In the genomic region with DNA sequence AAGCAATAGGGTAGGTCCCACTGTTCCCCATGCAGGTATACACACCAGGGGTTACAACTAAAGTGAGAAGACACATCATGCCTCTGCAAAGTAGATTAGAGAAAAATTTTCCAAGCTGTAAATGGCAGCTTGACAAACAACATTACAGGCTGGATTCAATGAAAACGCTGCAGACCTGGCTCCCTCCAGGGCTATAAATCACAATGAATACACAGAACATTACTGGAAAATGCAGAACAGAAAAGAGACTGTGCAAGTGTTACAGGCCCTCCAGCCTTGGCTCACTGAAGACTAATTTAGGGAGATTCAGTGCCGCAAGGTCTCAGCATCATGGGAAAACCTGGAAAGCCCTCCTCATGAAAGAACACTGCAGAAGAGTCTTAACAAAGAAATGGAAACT, we compare ENCODE assay signal across 18 cellular contexts.
DNase-seq lines count a peak whose midpoint lies in the region; TF ChIP-seq lines count a peak whose summit lies in the region.
"Had no signal": no experiment of that assay in that cellular context is flagged by ENCODE, and none has a peak within 500 bp of the region (broad histone marks: within the 10 kb centered on the region; RNA-seq: fewer than 3 reads in every experiment).

No MANE protein-coding gene starts in this region.

- TF ChIP-seq CTCF in HEK293 (tag by site-specific recombination; IDR thresholded peaks at IDR 0.05): no peak
- no peak for TF ChIP-seq CTCF in mesothelial cell of epicardium (IDR thresholded peaks at IDR 0.05; ENCODE audit: unreplicated experiment)
- no peak for TF ChIP-seq CTCF in vagina (IDR thresholded peaks at IDR 0.05)

- POLR2A ChIA-PET in HEK293 (lab: Yijun Ruan, JAX): no interaction called here

- H3K9me3 ChIP-seq in HEK293 (ENCODE audit: control insufficient read depth, insufficient read depth, low read depth, low read length): no peaks in the 10 kb centered on the region
- H3K9me3 ChIP-seq in vagina: no peaks in the 10 kb centered on the region
- H3K9me3 ChIP-seq: Peyer's patch, SJSA1 had no signal

- H3K27me3 Mint-ChIP-seq in mesothelial cell of epicardium (ENCODE audit: low read depth): no peaks in the 10 kb centered on the region
- H3K27me3 Mint-ChIP-seq: CD4-positive, CD25-positive, alpha-beta regulatory T cell; T-helper 17 cell had no signal

- H3K27ac ChIP-seq in HEK293 (ENCODE audit: extremely low read depth, low read depth, low read length) (no peak overlapping the region), vagina (no peak overlapping the region)
- H3K27ac ChIP-seq: KMS-11, Peyer's patch, SJSA1 had no signal

- CTCF ChIA-PET in HEK293 (lab: Yijun Ruan, JAX): no interaction called here

- no peaks in the 10 kb centered on the region for H3K36me3 Mint-ChIP-seq in mesothelial cell of epicardium
- H3K36me3 Mint-ChIP-seq: CD4-positive, CD25-positive, alpha-beta regulatory T cell had no signal

- no peaks in the 10 kb centered on the region for H3K9me3 Mint-ChIP-seq in mesothelial cell of epicardium
- H3K9me3 Mint-ChIP-seq: CD4-positive, CD25-positive, alpha-beta regulatory T cell had no signal

- H3K4me1 ChIP-seq in HEK293 (ENCODE audit: control insufficient read depth, insufficient read depth, low read length) (no peaks in the 10 kb centered on the region), vagina (no peaks in the 10 kb centered on the region)
- H3K4me1 ChIP-seq: Peyer's patch, SJSA1 had no signal

- no peak overlapping the region for H3K4me3 Mint-ChIP-seq in mesothelial cell of epicardium
- H3K4me3 Mint-ChIP-seq: T-helper 17 cell had no signal

- H3K4me3 ChIP-seq in HEK293 (ENCODE audit: low read depth, low read length) (no peak overlapping the region), vagina (no peak overlapping the region)
- H3K4me3 ChIP-seq: Peyer's patch, SJSA1 had no signal

- no peak for TF ChIP-seq POLR2A in vagina (IDR thresholded peaks at IDR 0.05)

- H3K4me1 Mint-ChIP-seq in mesothelial cell of epicardium: peaks cover 39% of the 10 kb centered on the region
- H3K4me1 Mint-ChIP-seq: CD4-positive, CD25-positive, alpha-beta regulatory T cell; T-helper 17 cell had no signal

- DNase-seq in DMS153 (lab: John Stamatoyannopoulos, UW): peak; percentile 44
- DNase-seq in NCI-H774 (lab: John Stamatoyannopoulos, UW): peak; percentile 74
- DNase-seq in mesothelial cell of epicardium (ENCODE audit: low spot score in 2 of 2, unreplicated experiment in 2 of 2): no peak
- no peak for DNase-seq in COLO668 (lab: John Stamatoyannopoulos, UW; ENCODE audit: unreplicated experiment)
- no peak for DNase-seq in vagina (ENCODE audit: extremely low spot score in 2 of 2)
- DNase-seq in NCI-H1048 (lab: John Stamatoyannopoulos, UW): no peak
- DNase-seq: CD4-positive, CD25-positive, alpha-beta regulatory T cell; GOT3; HCEC 1CT; IMR-90; NCI-H187 treated with DMSO at 0.1 percent for 48 hours; NCI-H526 treated with DMSO at 0.1 percent for 48 hours; Peyer's patch; SW 1271; T-helper 17 cell had no signal

- H3K27ac Mint-ChIP-seq in mesothelial cell of epicardium: peak overlapping the region; percentile 2
- H3K27ac Mint-ChIP-seq: CD4-positive, CD25-positive, alpha-beta regulatory T cell; T-helper 17 cell had no signal

- intact Hi-C loops in vagina (cut with DNase I): no loop called here

- no peaks in the 10 kb centered on the region for H3K27me3 ChIP-seq in vagina
- H3K27me3 ChIP-seq: Peyer's patch, SJSA1 had no signal

- H3K36me3 ChIP-seq in HEK293 (ENCODE audit: control insufficient read depth in 2 of 2, insufficient read depth in 1 of 2, low read length in 2 of 2) (no peaks in the 10 kb centered on the region), vagina (no peaks in the 10 kb centered on the region)
- H3K36me3 ChIP-seq: Peyer's patch, SJSA1 had no signal

TF ChIP-seq in HEK293, 187 proteins besides CTCF, POLR2A, EP300 and RAD21:
- TF ChIP-seq FEZF1 (tag by site-specific recombination; IDR thresholded peaks at IDR 0.05): peak; percentile 31; the same call in 1 of the 2 replicates
- TF ChIP-seq, protein P1, sequence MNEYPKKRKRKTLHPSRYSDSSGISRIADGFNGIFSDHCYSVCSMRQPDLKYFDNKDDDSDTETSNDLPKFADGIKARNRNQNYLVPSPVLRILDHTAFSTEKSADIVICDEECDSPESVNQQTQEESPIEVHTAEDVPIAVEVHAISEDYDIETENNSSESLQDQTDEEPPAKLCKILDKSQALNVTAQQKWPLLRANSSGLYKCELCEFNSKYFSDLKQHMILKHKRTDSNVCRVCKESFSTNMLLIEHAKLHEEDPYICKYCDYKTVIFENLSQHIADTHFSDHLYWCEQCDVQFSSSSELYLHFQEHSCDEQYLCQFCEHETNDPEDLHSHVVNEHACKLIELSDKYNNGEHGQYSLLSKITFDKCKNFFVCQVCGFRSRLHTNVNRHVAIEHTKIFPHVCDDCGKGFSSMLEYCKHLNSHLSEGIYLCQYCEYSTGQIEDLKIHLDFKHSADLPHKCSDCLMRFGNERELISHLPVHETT (tag by site-specific recombination; IDR thresholded peaks at IDR 0.05): no peak
- TF ChIP-seq ZNF184 (tag by site-specific recombination; IDR thresholded peaks at IDR 0.05): no peak

Comparison
In these comparisons a context has a peak if more than half of its experiments do, and no peak if none do; other contexts are left out.
1. DNase-seq: peak in DMS153 (single experiment) and NCI-H774 (single experiment); none in mesothelial cell of epicardium (0 of 2), COLO668 (single experiment), vagina (0 of 2) and NCI-H1048 (single experiment).